8 cellular contexts compared by ENCODE assay signal in the genomic region with DNA sequence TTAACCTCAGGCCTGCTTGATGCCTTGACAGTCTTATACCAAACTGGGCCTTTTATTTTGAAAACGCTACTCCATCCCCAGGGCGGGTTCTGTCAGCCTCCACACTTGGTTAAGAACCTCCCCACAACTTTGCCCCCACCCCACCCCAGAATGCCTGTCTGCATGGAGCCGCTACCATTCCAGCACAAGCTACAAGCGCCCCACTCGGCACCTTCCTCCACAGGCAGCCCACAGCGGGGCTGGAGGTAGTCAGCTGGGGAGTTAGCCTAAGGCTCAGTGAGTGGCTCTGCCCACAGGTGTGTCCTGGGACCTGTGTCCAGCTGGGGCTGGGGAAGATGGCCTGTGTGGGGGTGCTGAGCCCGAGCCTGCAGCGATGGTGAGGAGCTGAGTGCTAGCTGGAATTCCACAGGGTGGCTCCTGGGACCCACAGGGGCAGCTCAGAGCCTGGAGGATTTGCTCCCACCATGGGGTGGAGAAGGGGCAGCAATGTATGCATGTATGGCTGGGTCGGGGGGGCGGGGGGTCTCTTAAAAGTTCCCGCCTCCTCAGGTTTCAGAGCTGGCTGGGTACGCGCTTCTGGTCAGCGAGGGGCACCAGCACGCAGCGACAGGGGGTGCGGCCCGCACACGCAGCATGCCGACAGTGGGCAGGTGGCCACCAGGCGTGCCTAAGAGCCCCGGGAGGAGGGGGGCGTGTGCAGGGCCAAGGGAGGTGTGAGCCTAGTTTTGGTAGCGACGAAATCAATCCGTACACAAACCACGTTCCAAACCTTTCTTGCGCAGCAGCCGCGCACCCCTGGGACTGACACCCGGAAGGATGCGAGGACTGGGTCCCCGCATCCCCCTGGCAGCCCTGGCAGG. TPM values are rescaled to one million over a fixed set of nuclear protein-coding genes. Genes with fewer than 3 reads are reported as not detected.
DNase-seq lines count a peak whose midpoint lies in the region; ATAC-seq and TF ChIP-seq lines count a peak whose summit lies in the region.

No MANE protein-coding gene starts in this region.

- no peak for DNase-seq in T-helper 2 cell treated with Interferon-gamma antibody and Interleukin-4, amounts not matched to agents 5 μg/mL and 100 μg/mL, for 36 hours (ENCODE audit: low spot score)
- DNase-seq in T-helper 2 cell (no peak), MCF 10A (ENCODE audit: unreplicated experiment) (peak; percentile 59), right lobe of liver (peak; percentile 51 to 83 (median 77)), thyroid gland (peak; percentile 49), ACHN (no peak), ureter (ENCODE audit: low spot score) (no peak)

- H3K27me3 ChIP-seq in right lobe of liver (no peaks in the 10 kb centered on the region), thyroid gland (no peaks in the 10 kb centered on the region)

- peak overlapping the region; percentile 70 to 98 (median 87) for H3K4me3 ChIP-seq in right lobe of liver
- H3K4me3 ChIP-seq in thyroid gland (replicated peaks in 1 of 3) = peak overlapping the region; percentile 64 to 91 (median 86)

- H3K4me1 Mint-ChIP-seq in T-helper 2 cell treated with Interferon-gamma antibody and Interleukin-4, amounts not matched to agents 5 μg/mL and 100 μg/mL, for 36 hours (ENCODE audit: low read depth) = no peaks in the 10 kb centered on the region
- H3K4me1 Mint-ChIP-seq in MCF 10A (ENCODE audit: insufficient read depth, unreplicated experiment) = peaks cover 48% of the 10 kb centered on the region

- intact Hi-C loops in MCF 10A (cut with micrococcal nuclease) = no loop called here
- intact Hi-C loops in right lobe of liver (cut with DNase I) = loop anchor here in 1 of 2 donors (10.0 kb wide), 1 partner anchor 286 kb away; a partner anchor contains a TSS
- intact Hi-C loops in thyroid gland (cut with DNase I) = no loop called here

- H3K36me3 ChIP-seq in right lobe of liver = peaks cover 0 to 5% (median 1%) of the 10 kb centered on the region in 4 donors
- no peaks in the 10 kb centered on the region for H3K36me3 ChIP-seq in thyroid gland

- H3K4me1 ChIP-seq in right lobe of liver = peaks cover 0 to 25% (median 6%) of the 10 kb centered on the region in 4 donors
- peaks cover 13 to 20% of the 10 kb centered on the region in 2 donors for H3K4me1 ChIP-seq in thyroid gland

- H3K4me3 Mint-ChIP-seq in T-helper 2 cell treated with Interferon-gamma antibody and Interleukin-4, amounts not matched to agents 5 μg/mL and 100 μg/mL, for 36 hours = peak overlapping the region; percentile 62
- peak overlapping the region; percentile 68 for H3K4me3 Mint-ChIP-seq in MCF 10A (ENCODE audit: unreplicated experiment)

- peak overlapping the region in 2 of 3 donors; percentile 86 to 89 for H3K27ac ChIP-seq in right lobe of liver
- H3K27ac ChIP-seq in thyroid gland = peak overlapping the region in 2 of 3 donors; percentile 35 to 54

- in situ Hi-C loops in ACHN (cut with HindIII; ENCODE audit: low pct_ligation_motif_present, low pct_unique_long_range_greater_than_20kb, low sequenced_read_pairs) = loop anchor here (25.0 kb wide), 1 partner anchor 211 kb away; a partner anchor contains a TSS

- POLR2A ChIA-PET in MCF 10A (lab: Yijun Ruan, JAX) = interaction anchor here (0.7 to 3.0 kb wide), 12 partner anchors 7 to 291 kb away, joined by 3 to 20 read pairs (median 4); no protein-coding TSS in a partner anchor

- H3K36me3 Mint-ChIP-seq in T-helper 2 cell treated with Interferon-gamma antibody and Interleukin-4, amounts not matched to agents 5 μg/mL and 100 μg/mL, for 36 hours (ENCODE audit: low read depth) = no peaks in the 10 kb centered on the region
- no peaks in the 10 kb centered on the region for H3K36me3 Mint-ChIP-seq in MCF 10A (ENCODE audit: insufficient read depth, unreplicated experiment)

- no peak for TF ChIP-seq CTCF in MCF 10A (IDR thresholded peaks at IDR 0.05; ENCODE audit: unreplicated experiment)
- no peak for TF ChIP-seq CTCF in right lobe of liver (IDR thresholded peaks at IDR 0.05)
- TF ChIP-seq CTCF in thyroid gland (IDR thresholded peaks at IDR 0.05) = no peak

- H3K9me3 ChIP-seq in right lobe of liver (no peaks in the 10 kb centered on the region), thyroid gland (no peaks in the 10 kb centered on the region)

- CTCF ChIA-PET in MCF 10A (lab: Yijun Ruan, JAX) = interaction anchor here (0.6 to 6.2 kb wide), 15 partner anchors 11 to 883 kb away, joined by 3 to 89 read pairs (median 5); a partner anchor contains a TSS

- TF ChIP-seq POLR2A in right lobe of liver (IDR thresholded peaks at IDR 0.05) = no peak
- no peak for TF ChIP-seq POLR2A in thyroid gland (IDR thresholded peaks at IDR 0.05)

- H3K27ac Mint-ChIP-seq in T-helper 2 cell treated with Interferon-gamma antibody and Interleukin-4, amounts not matched to agents 5 μg/mL and 100 μg/mL, for 36 hours = no peak overlapping the region
- peak overlapping the region; percentile 78 for H3K27ac Mint-ChIP-seq in MCF 10A (ENCODE audit: low read depth, unreplicated experiment)

- H3K27me3 Mint-ChIP-seq in T-helper 2 cell treated with Interferon-gamma antibody and Interleukin-4, amounts not matched to agents 5 μg/mL and 100 μg/mL, for 36 hours (ENCODE audit: low read depth) = peaks cover 34% of the 10 kb centered on the region
- no peaks in the 10 kb centered on the region for H3K27me3 Mint-ChIP-seq in MCF 10A (ENCODE audit: insufficient read depth, unreplicated experiment)

- no peaks in the 10 kb centered on the region for H3K9me3 Mint-ChIP-seq in T-helper 2 cell treated with Interferon-gamma antibody and Interleukin-4, amounts not matched to agents 5 μg/mL and 100 μg/mL, for 36 hours
- H3K9me3 Mint-ChIP-seq in MCF 10A (ENCODE audit: unreplicated experiment) = no peaks in the 10 kb centered on the region

- WGBS in right lobe of liver (ENCODE audit: insufficient coverage, low coverage, low lambda C conversion rate, missing lambda C conversion rate) = 23% methylated on average over 13 of the region's 33 CpGs
- WGBS in thyroid gland, 2 donors = 23 to 29% methylated on average over 18 to 25 of the region's 33 CpGs

- ATAC-seq in right lobe of liver = peak; percentile 29 to 50 (median 43)
- no peak for ATAC-seq in HG03571 (IDR thresholded peaks at IDR 0.05; ENCODE audit: unreplicated experiment)

- BruUV-seq in MCF 10A (replicated peaks; lab: Mats Ljungman, UMichigan) = no TSS peak

RNA-seq across cellular contexts. Expression of a gene that starts 0.9 kb away (rescaled TPM):
- total RNA-seq in MCF 10A (2022) = 6.7 and 9.5 TPM in 2 replicates
- total RNA-seq in right lobe of liver = 100 to 1,000 TPM in 3 of 6 experiments, 10 to 100 TPM in 3; 30.9 to 231 (median 98.9) TPM
- 10 to 100 TPM; 16.1 to 22.5 (median 21.0) TPM for total RNA-seq in thyroid gland
- 13.5 TPM for total RNA-seq in ureter

RNA-seq across cellular contexts. Expression of a gene that starts 15.2 kb away (rescaled TPM):
- not detected in 2 replicates for total RNA-seq in MCF 10A (2022)
- total RNA-seq in right lobe of liver = under 1 TPM in 5 of 6 experiments, not detected in 1; 0.25 to 0.44 (median 0.27) TPM
- not detected for total RNA-seq in thyroid gland
- 0.89 TPM for total RNA-seq in ureter

RNA-seq across cellular contexts. Expression of a gene that starts 45.4 kb away (rescaled TPM):
- total RNA-seq in MCF 10A (2022) (not detected in 2 replicates), right lobe of liver (1 to 10 TPM in 1 of 6 experiments, under 1 TPM in 2, not detected in 3; 0.51 to 1.1 (median 0.72) TPM), thyroid gland (not detected), ureter (1.4 TPM)

Comparison
In these comparisons a context has a peak if more than half of its experiments do, and no peak if none do; other contexts are left out.
1. DNase-seq: peak in MCF 10A (single experiment), right lobe of liver (3 of 3) and thyroid gland (2 of 2); none in T-helper 2 cell treated with Interferon-gamma antibody and Interleukin-4, amounts not matched to agents 5 μg/mL and 100 μg/mL, for 36 hours (single experiment), T-helper 2 cell (0 of 5), ACHN (single experiment) and ureter (single experiment).